21 cellular contexts compared by ENCODE assay signal in the genomic region with DNA sequence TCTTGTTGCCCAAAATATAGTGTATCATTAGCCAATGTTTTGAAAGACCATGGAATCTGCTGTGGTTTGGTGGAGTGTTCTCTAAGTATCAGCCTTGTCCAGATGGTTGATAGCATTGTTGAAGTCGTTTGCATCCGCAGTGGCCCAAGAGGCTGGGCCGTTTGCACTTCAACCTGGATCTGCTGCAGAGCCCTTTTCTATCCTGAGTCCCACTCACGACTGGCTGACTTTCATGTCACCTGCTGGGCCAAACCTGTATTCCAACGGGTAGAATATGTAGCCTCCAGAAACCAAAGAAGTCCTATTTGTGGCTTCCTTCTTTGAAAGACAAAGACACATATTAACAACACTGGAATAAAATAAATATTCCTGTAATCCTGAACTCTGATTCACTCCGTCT.
"Had no signal": no experiment of that assay in that cellular context is flagged by ENCODE, and none has a peak within 500 bp of the region (broad histone marks: within the 10 kb centered on the region; RNA-seq: fewer than 3 reads in every experiment).

No MANE protein-coding gene starts in this region.

- H3K4me2 ChIP-seq: KMS-11 had no signal

- H3K4me3 Mint-ChIP-seq: IgD-negative memory B cell had no signal

- H3K4me3 ChIP-seq: K562, MG63, SJSA1, SK-N-MC had no signal

- H3K36me3 Mint-ChIP-seq: IgD-negative memory B cell had no signal

- H3K36me3 ChIP-seq: MG63, SJSA1 had no signal

- H3K4me1 ChIP-seq: SJSA1 had no signal

- H3K27ac Mint-ChIP-seq: IgD-negative memory B cell had no signal

- DNase-seq: MG63, NCI-H1092 treated with DMSO at 0.1 percent for 48 hours, NCI-H1436, NCI-H187, NCI-H2029, NCI-H2081 treated with DMSO at 0.1 percent for 48 hours, NCI-H2171, NCI-H226, NCI-H446, NCI-H510A, NCI-H524 treated with DMSO at 0.1 percent for 48 hours, NCI-H69, NCI-H774, Right ventricle myocardium superior, RPMI8226, SIG-M5 had no signal

- H3K27ac ChIP-seq: KMS-11, SJSA1, SK-N-MC had no signal

- H3K9me3 ChIP-seq: MG63, SJSA1 had no signal

- ATAC-seq: K562 had no signal

- H3K9ac ChIP-seq: KMS-11 had no signal
